8 cellular contexts compared by ENCODE assay signal in the genomic region with DNA sequence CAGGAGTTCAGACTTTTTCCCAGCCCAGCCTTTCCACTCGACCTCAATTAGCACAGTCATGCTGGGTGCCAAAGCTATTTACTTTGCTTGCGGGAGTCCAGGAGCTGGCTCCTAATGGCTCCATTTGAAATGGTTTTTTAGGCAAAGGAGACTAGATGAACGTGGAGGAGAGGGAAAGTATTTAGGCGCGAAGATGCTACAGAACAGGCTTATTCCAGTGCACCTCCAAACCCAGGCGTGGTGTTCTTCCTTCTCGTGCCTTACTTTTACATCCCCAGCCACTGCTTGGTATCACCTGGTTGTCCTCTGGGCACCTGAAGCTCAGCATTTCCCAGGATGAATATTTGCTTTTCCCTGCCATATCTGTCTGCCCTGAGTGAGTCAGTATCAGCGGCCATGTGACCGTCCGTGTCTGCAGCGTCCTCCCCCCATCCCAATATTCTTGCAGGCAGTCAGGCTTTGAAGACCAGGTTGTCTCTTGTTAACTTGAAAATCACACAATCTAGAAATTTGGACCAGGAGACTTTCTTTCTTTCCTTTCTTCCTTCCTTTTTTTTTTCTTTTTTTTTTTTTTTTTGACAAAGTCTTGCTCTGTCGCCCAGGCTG.
DNase-seq lines count a peak whose midpoint lies in the region; ATAC-seq, FAIRE-seq and TF ChIP-seq lines count a peak whose summit lies in the region.

No MANE protein-coding gene starts in this region.

- no peak for TF ChIP-seq POLR2A in suprapubic skin (IDR thresholded peaks at IDR 0.05)
- no peak for TF ChIP-seq POLR2A in GM12892 (IDR thresholded peaks at IDR 0.05; ENCODE audit: low read depth, low read length)

- H3K9me3 ChIP-seq in WERI-Rb-1 (ENCODE audit: severe bottlenecking) (no peaks in the 10 kb centered on the region), right atrium auricular region (no peaks in the 10 kb centered on the region), suprapubic skin (no peaks in the 10 kb centered on the region)

- peaks cover 30% of the 10 kb centered on the region for H3K4me1 Mint-ChIP-seq in activated T-cell treated with anti-CD3 and anti-CD28 coated beads, Interleukin-2, amount 50 U/mL, for 24 hours (ENCODE audit: low read depth)

- TF ChIP-seq CTCF in WERI-Rb-1 (IDR thresholded peaks at IDR 0.05; ENCODE audit: low read depth, low read length): no peak
- TF ChIP-seq CTCF in right atrium auricular region (IDR thresholded peaks at IDR 0.05): no peak
- TF ChIP-seq CTCF in suprapubic skin (IDR thresholded peaks at IDR 0.05): no peak

- no peaks in the 10 kb centered on the region for H3K36me3 ChIP-seq in WERI-Rb-1
- no peaks in the 10 kb centered on the region for H3K36me3 ChIP-seq in right atrium auricular region
- no peaks in the 10 kb centered on the region for H3K36me3 ChIP-seq in suprapubic skin

- ATAC-seq in GM18861 (IDR thresholded peaks at IDR 0.05; ENCODE audit: unreplicated experiment): no peak

- H3K9me3 Mint-ChIP-seq in activated T-cell treated with anti-CD3 and anti-CD28 coated beads, Interleukin-2, amount 50 U/mL, for 24 hours: no peaks in the 10 kb centered on the region

- H3K4me3 Mint-ChIP-seq in activated T-cell treated with anti-CD3 and anti-CD28 coated beads, Interleukin-2, amount 50 U/mL, for 24 hours: peak overlapping the region; percentile 82

- no peak for DNase-seq in activated T-cell treated with anti-CD3 and anti-CD28 coated beads, Interleukin-2, amount 50 U/mL, for 24 hours
- no peak for DNase-seq in activated T-cell treated with anti-CD3 and anti-CD28 coated beads, Interleukin-2, amount 50 U/mL, for 48 hours
- no peak for DNase-seq in WERI-Rb-1
- no peak for DNase-seq in right atrium auricular region (ENCODE audit: low spot score)
- no peak for DNase-seq in suprapubic skin (ENCODE audit: low spot score in 2 of 2)
- no peak for DNase-seq in GM12892 (ENCODE audit: insufficient read length)
- DNase-seq in DMS114 treated with DMSO at 0.1 percent for 48 hours (lab: John Stamatoyannopoulos, UW; ENCODE audit: unreplicated experiment): no peak

- TF ChIP-seq EP300 in suprapubic skin (IDR thresholded peaks at IDR 0.05): no peak

- H3K4me3 ChIP-seq in WERI-Rb-1 (ENCODE audit: low read depth, low read length): peak overlapping the region; percentile 83
- H3K4me3 ChIP-seq in right atrium auricular region: peak overlapping the region; percentile 78
- H3K4me3 ChIP-seq in suprapubic skin: peak overlapping the region; percentile 74

- no peaks in the 10 kb centered on the region for H3K27me3 Mint-ChIP-seq in activated T-cell treated with anti-CD3 and anti-CD28 coated beads, Interleukin-2, amount 50 U/mL, for 24 hours

- H3K27me3 ChIP-seq in WERI-Rb-1 (ENCODE audit: insufficient read depth, low read depth, severe bottlenecking): no peaks in the 10 kb centered on the region
- no peaks in the 10 kb centered on the region for H3K27me3 ChIP-seq in right atrium auricular region
- H3K27me3 ChIP-seq in suprapubic skin: no peaks in the 10 kb centered on the region

- peaks cover 4% of the 10 kb centered on the region for H3K36me3 Mint-ChIP-seq in activated T-cell treated with anti-CD3 and anti-CD28 coated beads, Interleukin-2, amount 50 U/mL, for 24 hours (ENCODE audit: low read depth)

- H3K4me1 ChIP-seq in right atrium auricular region (peaks cover 0 to 24% of the 10 kb centered on the region in 2 donors), suprapubic skin (peaks cover 23% of the 10 kb centered on the region)

- WGBS in suprapubic skin: 78% methylated on average over 12 of the region's 12 CpGs

- H3K27ac Mint-ChIP-seq in activated T-cell treated with anti-CD3 and anti-CD28 coated beads, Interleukin-2, amount 50 U/mL, for 24 hours: peak overlapping the region; percentile 100

- FAIRE-seq in GM12892 (lab: Jason Lieb, UNC): no peak

- H3K27ac ChIP-seq in WERI-Rb-1: peak overlapping the region; percentile 90
- H3K27ac ChIP-seq in right atrium auricular region: peak overlapping the region; percentile 94 to 99
- H3K27ac ChIP-seq in suprapubic skin: peak overlapping the region; percentile 91
